Comparison of ENCODE assay signal across 15 cellular contexts in the genomic region with DNA sequence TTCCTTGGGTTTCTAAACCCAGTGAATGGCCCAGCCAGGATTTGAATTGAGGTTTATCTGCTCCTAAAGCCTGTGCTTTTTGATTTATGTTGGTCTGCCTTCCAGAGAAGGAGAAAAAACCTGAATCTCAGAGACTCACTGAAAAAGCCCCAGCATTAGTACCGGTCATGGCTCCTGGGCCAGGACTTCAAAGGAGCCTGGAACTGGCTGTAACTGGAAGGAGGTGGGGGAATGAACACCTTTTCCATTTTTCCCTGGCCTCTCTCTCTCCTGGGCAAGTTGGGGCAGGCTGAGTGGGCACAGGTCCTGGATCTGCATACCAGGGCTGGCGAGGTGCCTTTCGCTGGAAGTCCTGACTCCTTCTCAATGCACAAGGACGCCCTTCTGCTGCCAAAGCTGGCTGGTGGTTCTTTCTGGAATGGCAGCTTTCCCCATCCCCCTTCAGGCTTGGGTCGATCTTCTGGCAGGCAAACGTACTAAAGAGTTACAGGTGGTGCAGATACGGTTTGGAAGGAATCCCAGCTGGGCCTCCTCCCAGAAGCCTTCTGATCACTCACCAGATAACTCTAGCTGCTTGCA.
DNase-seq lines count a peak whose midpoint lies in the region; ATAC-seq and TF ChIP-seq lines count a peak whose summit lies in the region.
"Had no signal": no experiment of that assay in that cellular context is flagged by ENCODE, and none has a peak within 500 bp of the region (broad histone marks: within the 10 kb centered on the region; RNA-seq: fewer than 3 reads in every experiment).

No MANE protein-coding gene starts in this region.

- peaks cover 11% of the 10 kb centered on the region for H3K4me1 Mint-ChIP-seq in mesothelial cell of epicardium
- H3K4me1 Mint-ChIP-seq in stimulated activated naive CD8-positive, alpha-beta T cell treated with anti-CD3 and anti-CD28 coated beads, Interleukin-15, amount 100 ng/mL, for 72 hours = peaks cover 7% of the 10 kb centered on the region
- peaks cover 2% of the 10 kb centered on the region for H3K4me1 Mint-ChIP-seq in activated CD4-positive, alpha-beta T cell treated with anti-CD3 and anti-CD28 coated beads, Interleukin-2, amount 10 ng/mL, durations not matched to agents 24 days and 14 days
- H3K4me1 Mint-ChIP-seq: B cell had no signal

- DNase-seq in AG10803 (ENCODE audit: low read depth) (peak; percentile 66), NCI-H2196 (lab: John Stamatoyannopoulos, UW; ENCODE audit: unreplicated experiment) (peak; percentile 75), cerebellar nuclear complex (lab: John Stamatoyannopoulos, UW) (peak; percentile 94 to 99), mesothelial cell of epicardium (ENCODE audit: low spot score in 2 of 2, unreplicated experiment in 2 of 2) (no peak)
- DNase-seq in stimulated activated CD4-positive, alpha-beta T cell treated with anti-CD3 and anti-CD28 coated beads, Interleukin-15, amount 100 ng/mL, for 24 hours = no peak
- DNase-seq in stimulated activated naive CD8-positive, alpha-beta T cell treated with anti-CD3 and anti-CD28 coated beads, Interleukin-15, amount 100 ng/mL, for 72 hours = no peak
- no peak for DNase-seq in stimulated activated CD8-positive, alpha-beta memory T cell treated with anti-CD3 and anti-CD28 coated beads, Interleukin-4, amount 100 ng/mL, for 48 hours
- no peak for DNase-seq in activated CD4-positive, alpha-beta T cell treated with anti-CD3 and anti-CD28 coated beads, Interleukin-2, amount 10 ng/mL, durations not matched to agents 24 days and 14 days
- DNase-seq: activated CD4-positive, alpha-beta memory T cell treated with anti-CD3 and anti-CD28 coated beads for 36 hours; effector CD8-positive, alpha-beta T cell; GM23248; KBM-7; stimulated activated naive B cell treated with anti-CD40 and anti-IgM and Interleukin-4, amounts not matched to agents 10 μg/mL and 1 μg/mL and 100 μg/mL, for 72 hours had no signal

- no peak overlapping the region for H3K4me3 Mint-ChIP-seq in mesothelial cell of epicardium
- H3K4me3 Mint-ChIP-seq in stimulated activated naive CD8-positive, alpha-beta T cell treated with anti-CD3 and anti-CD28 coated beads, Interleukin-15, amount 100 ng/mL, for 72 hours = no peak overlapping the region
- H3K4me3 Mint-ChIP-seq in activated CD4-positive, alpha-beta T cell treated with anti-CD3 and anti-CD28 coated beads, Interleukin-2, amount 10 ng/mL, durations not matched to agents 24 days and 14 days = no peak overlapping the region
- H3K4me3 Mint-ChIP-seq: activated CD4-positive, alpha-beta memory T cell treated with anti-CD3 and anti-CD28 coated beads for 36 hours; B cell; stimulated activated naive B cell treated with anti-CD40 and anti-IgM and Interleukin-4, amounts not matched to agents 10 μg/mL and 1 μg/mL and 100 μg/mL, for 72 hours had no signal

- no peak overlapping the region for H3K4me3 ChIP-seq in AG10803 (ENCODE audit: low read length)
- H3K4me3 ChIP-seq: GM23248 had no signal

- TF ChIP-seq CTCF in AG10803 (conservative IDR thresholded peaks at IDR 0.05; ENCODE audit: low read length) (no peak; the same call in 1 of the 2 replicates), mesothelial cell of epicardium (IDR thresholded peaks at IDR 0.05; ENCODE audit: unreplicated experiment) (no peak)

- H3K9me3 Mint-ChIP-seq in mesothelial cell of epicardium = peaks cover 4% of the 10 kb centered on the region
- peaks cover 8 to 10% of the 10 kb centered on the region in 2 donors for H3K9me3 Mint-ChIP-seq in stimulated activated naive CD8-positive, alpha-beta T cell treated with anti-CD3 and anti-CD28 coated beads, Interleukin-15, amount 100 ng/mL, for 72 hours
- H3K9me3 Mint-ChIP-seq in activated CD4-positive, alpha-beta T cell treated with anti-CD3 and anti-CD28 coated beads, Interleukin-2, amount 10 ng/mL, durations not matched to agents 24 days and 14 days = peaks cover 20% of the 10 kb centered on the region
- H3K9me3 Mint-ChIP-seq: activated CD4-positive, alpha-beta memory T cell treated with anti-CD3 and anti-CD28 coated beads for 36 hours had no signal

- H3K36me3 Mint-ChIP-seq in mesothelial cell of epicardium = no peaks in the 10 kb centered on the region
- H3K36me3 Mint-ChIP-seq in activated CD4-positive, alpha-beta T cell treated with anti-CD3 and anti-CD28 coated beads, Interleukin-2, amount 10 ng/mL, durations not matched to agents 24 days and 14 days (ENCODE audit: low read depth) = no peaks in the 10 kb centered on the region
- H3K36me3 Mint-ChIP-seq: activated CD4-positive, alpha-beta memory T cell treated with anti-CD3 and anti-CD28 coated beads for 36 hours had no signal

- H3K27ac Mint-ChIP-seq in mesothelial cell of epicardium = peak overlapping the region; percentile 72
- no peak overlapping the region for H3K27ac Mint-ChIP-seq in stimulated activated naive CD8-positive, alpha-beta T cell treated with anti-CD3 and anti-CD28 coated beads, Interleukin-15, amount 100 ng/mL, for 72 hours
- H3K27ac Mint-ChIP-seq in activated CD4-positive, alpha-beta T cell treated with anti-CD3 and anti-CD28 coated beads, Interleukin-2, amount 10 ng/mL, durations not matched to agents 24 days and 14 days = no peak overlapping the region
- H3K27ac Mint-ChIP-seq: activated CD4-positive, alpha-beta memory T cell treated with anti-CD3 and anti-CD28 coated beads for 36 hours; activated naive CD4-positive, alpha-beta T cell treated with anti-CD3 and anti-CD28 coated beads, Interleukin-2, amount 50 U/mL, for 72 hours; B cell; stimulated activated naive B cell treated with anti-CD40 and anti-IgM and Interleukin-4, amounts not matched to agents 10 μg/mL and 1 μg/mL and 100 μg/mL, for 72 hours had no signal

- H3K27me3 Mint-ChIP-seq in mesothelial cell of epicardium (ENCODE audit: low read depth) = no peaks in the 10 kb centered on the region
- H3K27me3 Mint-ChIP-seq in stimulated activated naive CD8-positive, alpha-beta T cell treated with anti-CD3 and anti-CD28 coated beads, Interleukin-15, amount 100 ng/mL, for 72 hours = peaks cover 8% of the 10 kb centered on the region
- H3K27me3 Mint-ChIP-seq in activated CD4-positive, alpha-beta T cell treated with anti-CD3 and anti-CD28 coated beads, Interleukin-2, amount 10 ng/mL, durations not matched to agents 24 days and 14 days = peaks cover 17% of the 10 kb centered on the region
- H3K27me3 Mint-ChIP-seq: activated CD4-positive, alpha-beta memory T cell treated with anti-CD3 and anti-CD28 coated beads for 36 hours; B cell; stimulated activated naive B cell treated with anti-CD40 and anti-IgM and Interleukin-4, amounts not matched to agents 10 μg/mL and 1 μg/mL and 100 μg/mL, for 72 hours had no signal

- intact Hi-C loops in activated CD4-positive, alpha-beta T cell treated with anti-CD3 and anti-CD28 coated beads, Interleukin-2, amount 10 ng/mL, durations not matched to agents 24 days and 14 days (cut with micrococcal nuclease) = no loop called here

- no peak for ATAC-seq in stimulated activated naive CD8-positive, alpha-beta T cell treated with anti-CD3 and anti-CD28 coated beads, Interleukin-15, amount 100 ng/mL, for 72 hours
- ATAC-seq: activated naive CD4-positive, alpha-beta T cell treated with anti-CD3 and anti-CD28 coated beads, Interleukin-2, amount 50 U/mL, for 72 hours; stimulated activated naive B cell treated with anti-CD40 and anti-IgM and Interleukin-4, amounts not matched to agents 10 μg/mL and 1 μg/mL and 100 μg/mL, for 72 hours had no signal

Comparison
In these comparisons a context has a peak if more than half of its experiments do, and no peak if none do; other contexts are left out.
1. DNase-seq: peak in AG10803 (single experiment), NCI-H2196 (single experiment) and cerebellar nuclear complex (2 of 2); none in mesothelial cell of epicardium (0 of 2), stimulated activated CD4-positive, alpha-beta T cell treated with anti-CD3 and anti-CD28 coated beads, Interleukin-15, amount 100 ng/mL, for 24 hours (single experiment), stimulated activated naive CD8-positive, alpha-beta T cell treated with anti-CD3 and anti-CD28 coated beads, Interleukin-15, amount 100 ng/mL, for 72 hours (0 of 2), stimulated activated CD8-positive, alpha-beta memory T cell treated with anti-CD3 and anti-CD28 coated beads, Interleukin-4, amount 100 ng/mL, for 48 hours (single experiment) and activated CD4-positive, alpha-beta T cell treated with anti-CD3 and anti-CD28 coated beads, Interleukin-2, amount 10 ng/mL, durations not matched to agents 24 days and 14 days (single experiment).